In the genomic region with DNA sequence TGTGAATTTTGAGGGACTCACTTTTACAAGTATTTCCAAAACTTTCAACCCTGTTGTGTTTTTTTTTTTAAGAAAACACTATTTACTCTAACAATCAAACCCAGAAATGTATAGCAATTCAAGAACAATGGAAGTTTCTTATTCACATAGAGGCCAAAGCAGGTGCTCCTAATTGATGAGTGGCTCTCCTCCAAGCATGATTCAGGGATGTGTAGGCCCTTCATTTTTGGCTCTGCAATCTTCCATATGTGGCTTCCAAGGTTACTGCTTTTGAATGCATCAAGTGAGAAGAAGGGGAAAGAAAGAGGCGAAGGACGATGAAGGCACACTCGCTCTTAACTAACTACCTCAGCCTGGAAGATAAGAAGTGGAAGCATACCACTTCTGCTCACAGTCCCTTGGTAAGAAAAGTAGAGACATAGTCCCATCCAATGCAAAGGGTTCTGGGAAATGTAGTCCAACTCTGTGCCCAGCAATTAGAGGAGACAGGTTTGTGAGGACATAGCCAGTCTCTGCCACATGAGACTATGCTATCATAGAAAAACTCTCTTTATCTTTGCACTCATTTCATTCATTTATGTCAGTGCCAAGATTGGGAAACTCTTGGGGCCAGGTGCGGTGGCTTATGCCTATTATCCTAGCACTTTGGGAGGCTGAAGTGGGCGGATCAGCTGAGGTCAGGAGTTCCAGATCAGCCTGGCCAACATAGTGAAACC, we compare ENCODE assay signal across 2 cellular contexts.
TF ChIP-seq lines count a peak whose summit lies in the region.

No MANE protein-coding gene starts in this region.

TF ChIP-seq in GM23338, 12 proteins besides CTCF, POLR2A, EP300 and RAD21:
- TF ChIP-seq REST (IDR thresholded peaks at IDR 0.05; ENCODE audit: unreplicated experiment): no peak
- TF ChIP-seq, protein P1, sequence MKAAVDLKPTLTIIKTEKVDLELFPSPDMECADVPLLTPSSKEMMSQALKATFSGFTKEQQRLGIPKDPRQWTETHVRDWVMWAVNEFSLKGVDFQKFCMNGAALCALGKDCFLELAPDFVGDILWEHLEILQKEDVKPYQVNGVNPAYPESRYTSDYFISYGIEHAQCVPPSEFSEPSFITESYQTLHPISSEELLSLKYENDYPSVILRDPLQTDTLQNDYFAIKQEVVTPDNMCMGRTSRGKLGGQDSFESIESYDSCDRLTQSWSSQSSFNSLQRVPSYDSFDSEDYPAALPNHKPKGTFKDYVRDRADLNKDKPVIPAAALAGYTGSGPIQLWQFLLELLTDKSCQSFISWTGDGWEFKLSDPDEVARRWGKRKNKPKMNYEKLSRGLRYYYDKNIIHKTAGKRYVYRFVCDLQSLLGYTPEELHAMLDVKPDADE (IDR thresholded peaks at IDR 0.05): peak; percentile 17; the same call in 1 of the 2 replicates

TF ChIP-seq in SK-N-SH treated with all-trans-retinoic acid at 6 μM for 48 hours, 23 proteins besides CTCF, POLR2A, EP300 and RAD21 (continued from another document):
- TF ChIP-seq, protein P2, sequence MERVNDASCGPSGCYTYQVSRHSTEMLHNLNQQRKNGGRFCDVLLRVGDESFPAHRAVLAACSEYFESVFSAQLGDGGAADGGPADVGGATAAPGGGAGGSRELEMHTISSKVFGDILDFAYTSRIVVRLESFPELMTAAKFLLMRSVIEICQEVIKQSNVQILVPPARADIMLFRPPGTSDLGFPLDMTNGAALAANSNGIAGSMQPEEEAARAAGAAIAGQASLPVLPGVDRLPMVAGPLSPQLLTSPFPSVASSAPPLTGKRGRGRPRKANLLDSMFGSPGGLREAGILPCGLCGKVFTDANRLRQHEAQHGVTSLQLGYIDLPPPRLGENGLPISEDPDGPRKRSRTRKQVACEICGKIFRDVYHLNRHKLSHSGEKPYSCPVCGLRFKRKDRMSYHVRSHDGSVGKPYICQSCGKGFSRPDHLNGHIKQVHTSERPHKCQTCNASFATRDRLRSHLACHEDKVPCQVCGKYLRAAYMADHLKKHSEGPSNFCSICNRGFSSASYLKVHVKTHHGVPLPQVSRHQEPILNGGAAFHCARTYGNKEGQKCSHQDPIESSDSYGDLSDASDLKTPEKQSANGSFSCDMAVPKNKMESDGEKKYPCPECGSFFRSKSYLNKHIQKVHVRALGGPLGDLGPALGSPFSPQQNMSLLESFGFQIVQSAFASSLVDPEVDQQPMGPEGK (CRISPR knock-in tag; IDR thresholded peaks at IDR 0.05; ENCODE audit: borderline replicate concordance): no peak
- TF ChIP-seq SNAI2 (CRISPR knock-in tag; IDR thresholded peaks at IDR 0.05) (no peak), CSRNP3 (CRISPR knock-in tag; IDR thresholded peaks at IDR 0.05) (no peak)
TF ChIP-seq in SK-N-SH treated with all-trans-retinoic acid at 6 μM for 48 hours: peak in this region for 0.
